ENCODE assay signal across 1 cellular context in the genomic region with DNA sequence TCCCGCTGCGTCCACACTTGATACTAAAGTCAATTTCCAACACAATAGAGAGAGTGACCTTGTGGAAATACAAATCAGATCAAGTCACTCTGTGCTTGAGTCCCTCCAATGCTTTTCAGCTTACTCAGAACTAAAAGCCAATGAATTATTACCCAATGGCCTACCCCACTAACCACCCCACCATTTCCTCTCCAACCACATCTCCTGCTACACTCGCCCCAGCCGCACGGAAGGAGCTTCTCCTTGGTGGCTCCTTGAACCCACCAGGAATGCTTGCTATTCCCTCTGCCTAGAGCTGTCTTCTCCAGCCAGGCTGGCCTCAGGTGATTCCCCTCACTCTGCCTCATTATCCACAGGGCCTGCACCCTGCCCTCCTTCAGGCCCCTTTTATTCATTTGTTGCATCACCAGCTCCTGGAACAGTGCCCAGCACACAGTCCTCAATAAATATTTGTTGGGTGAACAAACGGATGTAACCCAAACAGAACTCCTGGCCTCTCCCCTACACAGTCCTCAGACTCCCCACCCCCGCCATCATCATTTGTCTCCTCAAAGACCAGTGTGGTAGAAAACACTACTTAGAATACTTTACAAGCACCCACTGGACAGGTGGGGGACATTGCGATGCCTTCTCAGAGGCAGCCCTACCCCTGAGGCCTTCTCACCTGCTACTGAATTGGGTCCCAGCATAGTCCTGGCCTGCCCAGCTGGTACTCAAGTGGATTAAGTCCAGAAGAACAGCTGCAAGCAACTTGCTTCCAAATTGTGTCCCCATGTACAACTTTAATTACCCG.
A peak's percentile ranks its signal among the peaks of the same experiment; 100 is the strongest.
TF ChIP-seq lines count a peak whose summit lies in the region.

No MANE protein-coding gene starts in this region.

TF ChIP-seq in HEK293, 187 proteins besides CTCF, POLR2A, EP300 and RAD21 (continued from another document):
- peak; percentile 79 for TF ChIP-seq GLIS1 (tag by site-specific recombination; IDR thresholded peaks at IDR 0.05)
- no peak for TF ChIP-seq ZNF148 (tag by site-specific recombination; IDR thresholded peaks at IDR 0.05; ENCODE audit: borderline replicate concordance)
- TF ChIP-seq SCRT2 (tag by site-specific recombination; IDR thresholded peaks at IDR 0.05): peak; percentile 42; the same call in 1 of the 2 replicates
- no peak for TF ChIP-seq ZEB2 (tag by site-specific recombination; IDR thresholded peaks at IDR 0.05)
- TF ChIP-seq WT1 (tag by site-specific recombination; IDR thresholded peaks at IDR 0.05): no peak
- TF ChIP-seq ZNF18 (tag by site-specific recombination; IDR thresholded peaks at IDR 0.05): no peak
- TF ChIP-seq ZFP69B (tag by site-specific recombination; IDR thresholded peaks at IDR 0.05): peak; percentile 15; the same call in 1 of the 2 replicates
- TF ChIP-seq ZNF76 (tag by site-specific recombination; IDR thresholded peaks at IDR 0.05; ENCODE audit: borderline replicate concordance, low read depth): no peak
- TF ChIP-seq KLF17 (tag by site-specific recombination; IDR thresholded peaks at IDR 0.05): no peak
- no peak for TF ChIP-seq EGR2 (tag by site-specific recombination; IDR thresholded peaks at IDR 0.05; ENCODE audit: low read depth)
- no peak for TF ChIP-seq PRDM10 (tag by site-specific recombination; IDR thresholded peaks at IDR 0.05)
- TF ChIP-seq KLF16 (tag by site-specific recombination; IDR thresholded peaks at IDR 0.05): no peak
- TF ChIP-seq ZNF664 (tag by site-specific recombination; IDR thresholded peaks at IDR 0.05): no peak
- no peak for TF ChIP-seq ZNF335 (tag by site-specific recombination; conservative IDR thresholded peaks at IDR 0.05)
- no peak for TF ChIP-seq ZNF560 (tag by site-specific recombination; IDR thresholded peaks at IDR 0.05; ENCODE audit: borderline replicate concordance)
- TF ChIP-seq ZNF223 (tag by site-specific recombination; IDR thresholded peaks at IDR 0.05): no peak
- no peak for TF ChIP-seq FEZF1 (tag by site-specific recombination; IDR thresholded peaks at IDR 0.05)
- TF ChIP-seq ZNF133 (tag by site-specific recombination; IDR thresholded peaks at IDR 0.05): 0 out of 2 replicates have a peak, but pooled peaks have one; percentile 22
- peak; percentile 58 for TF ChIP-seq ZNF692 (tag by site-specific recombination; IDR thresholded peaks at IDR 0.05)
- TF ChIP-seq ZNF776 (tag by site-specific recombination; IDR thresholded peaks at IDR 0.05; ENCODE audit: borderline replicate concordance): no peak
- no peak for TF ChIP-seq ZNF488 (tag by site-specific recombination; IDR thresholded peaks at IDR 0.05)
- no peak for TF ChIP-seq ZNF768 (tag by site-specific recombination; IDR thresholded peaks at IDR 0.05)
- TF ChIP-seq, protein P1, sequence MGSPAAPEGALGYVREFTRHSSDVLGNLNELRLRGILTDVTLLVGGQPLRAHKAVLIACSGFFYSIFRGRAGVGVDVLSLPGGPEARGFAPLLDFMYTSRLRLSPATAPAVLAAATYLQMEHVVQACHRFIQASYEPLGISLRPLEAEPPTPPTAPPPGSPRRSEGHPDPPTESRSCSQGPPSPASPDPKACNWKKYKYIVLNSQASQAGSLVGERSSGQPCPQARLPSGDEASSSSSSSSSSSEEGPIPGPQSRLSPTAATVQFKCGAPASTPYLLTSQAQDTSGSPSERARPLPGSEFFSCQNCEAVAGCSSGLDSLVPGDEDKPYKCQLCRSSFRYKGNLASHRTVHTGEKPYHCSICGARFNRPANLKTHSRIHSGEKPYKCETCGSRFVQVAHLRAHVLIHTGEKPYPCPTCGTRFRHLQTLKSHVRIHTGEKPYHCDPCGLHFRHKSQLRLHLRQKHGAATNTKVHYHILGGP (tag by site-specific recombination; IDR thresholded peaks at IDR 0.05): no peak
- no peak for TF ChIP-seq ZSCAN16 (tag by site-specific recombination; IDR thresholded peaks at IDR 0.05)
- no peak for TF ChIP-seq ZNF280D (tag by site-specific recombination; IDR thresholded peaks at IDR 0.05)
- no peak for TF ChIP-seq ZNF530 (tag by site-specific recombination; IDR thresholded peaks at IDR 0.05; ENCODE audit: low read depth)
- no peak for TF ChIP-seq MEIS1 (CRISPR knock-in tag; IDR thresholded peaks at IDR 0.05; ENCODE audit: borderline replicate concordance)
- TF ChIP-seq ZNF292 (tag by site-specific recombination; IDR thresholded peaks at IDR 0.05; ENCODE audit: borderline replicate concordance, low read depth): no peak
- TF ChIP-seq ZNF24 (tag by site-specific recombination; IDR thresholded peaks at IDR 0.05): no peak
- TF ChIP-seq, protein P2, sequence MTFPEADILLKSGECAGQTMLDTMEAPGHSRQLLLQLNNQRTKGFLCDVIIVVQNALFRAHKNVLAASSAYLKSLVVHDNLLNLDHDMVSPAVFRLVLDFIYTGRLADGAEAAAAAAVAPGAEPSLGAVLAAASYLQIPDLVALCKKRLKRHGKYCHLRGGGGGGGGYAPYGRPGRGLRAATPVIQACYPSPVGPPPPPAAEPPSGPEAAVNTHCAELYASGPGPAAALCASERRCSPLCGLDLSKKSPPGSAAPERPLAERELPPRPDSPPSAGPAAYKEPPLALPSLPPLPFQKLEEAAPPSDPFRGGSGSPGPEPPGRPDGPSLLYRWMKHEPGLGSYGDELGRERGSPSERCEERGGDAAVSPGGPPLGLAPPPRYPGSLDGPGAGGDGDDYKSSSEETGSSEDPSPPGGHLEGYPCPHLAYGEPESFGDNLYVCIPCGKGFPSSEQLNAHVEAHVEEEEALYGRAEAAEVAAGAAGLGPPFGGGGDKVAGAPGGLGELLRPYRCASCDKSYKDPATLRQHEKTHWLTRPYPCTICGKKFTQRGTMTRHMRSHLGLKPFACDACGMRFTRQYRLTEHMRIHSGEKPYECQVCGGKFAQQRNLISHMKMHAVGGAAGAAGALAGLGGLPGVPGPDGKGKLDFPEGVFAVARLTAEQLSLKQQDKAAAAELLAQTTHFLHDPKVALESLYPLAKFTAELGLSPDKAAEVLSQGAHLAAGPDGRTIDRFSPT (tag by site-specific recombination; IDR thresholded peaks at IDR 0.05): no peak
- no peak for TF ChIP-seq ZBTB20 (tag by site-specific recombination; IDR thresholded peaks at IDR 0.05)
